Comparison of ENCODE assay signal across 8 cellular contexts in genomic region chr17:80980397-80981061, GRCh38. TPM values are rescaled to one million over a fixed set of nuclear protein-coding genes. Genes with fewer than 3 reads are reported as not detected.
DNase-seq lines count a peak whose midpoint lies in the region; ATAC-seq and TF ChIP-seq lines count a peak whose summit lies in the region.

No MANE protein-coding gene starts in this region.

- no peaks in the 10 kb centered on the region for H3K36me3 ChIP-seq in testis (ENCODE audit: low read depth, missing control alignments)

- intact Hi-C loops in testis (cut with DNase I; ENCODE audit: low total_unique reads), result loop anchor here (5.0 to 10.0 kb wide), 2 partner anchors 114 to 553 kb away; no protein-coding TSS in a partner anchor

- peak overlapping the region; percentile 24; the same call in 1 of the 2 replicates for H3K4me3 ChIP-seq in iPS-18c (ENCODE audit: insufficient read depth, low read depth, low read length)
- H3K4me3 ChIP-seq in testis, result peak overlapping the region; percentile 6 to 45

- TF ChIP-seq POLR2A in testis (IDR thresholded peaks at IDR 0.05), result no peak

- no peaks in the 10 kb centered on the region for H3K27me3 ChIP-seq in testis

- DNase-seq in stimulated activated CD4-positive, alpha-beta T cell treated with anti-CD3 and anti-CD28 coated beads, Interleukin-12 subunit alpha, Interleukin-12 subunit beta, amount 100 ng/mL, for 4 hours, result peak; percentile 45
- no peak for DNase-seq in stimulated activated CD4-positive, alpha-beta T cell treated with anti-CD3 and anti-CD28 coated beads, Interleukin-4, amount 100 ng/mL, for 24 hours
- DNase-seq in activated T-cell treated with anti-CD3 and anti-CD28 coated beads, Interleukin-2, amount 50 U/mL, for 48 hours, result peak; percentile 59 to 61
- DNase-seq in testis, result no peak
- no peak for DNase-seq in NCI-H2081 treated with DMSO at 0.1 percent for 48 hours (lab: John Stamatoyannopoulos, UW)
- no peak for DNase-seq in NCI-H774 (lab: John Stamatoyannopoulos, UW)

- no peak overlapping the region for H3K27ac ChIP-seq in testis

- H3K4me1 ChIP-seq in testis, result peaks cover 12% of the 10 kb centered on the region

- H3K9me3 ChIP-seq in iPS-18c (ENCODE audit: control insufficient read depth, insufficient read depth, low read length) (no peaks in the 10 kb centered on the region), testis (no peaks in the 10 kb centered on the region)

- 53 to 58% methylated on average over 7 of the region's 7 CpGs for WGBS in testis, 2 donors

- no peak for TF ChIP-seq CTCF in testis (IDR thresholded peaks at IDR 0.05)

- no peak for ATAC-seq in GM21360 (IDR thresholded peaks at IDR 0.05; ENCODE audit: unreplicated experiment)

RNA-seq across cellular contexts. Expression of gene CHMP6, which starts 11.1 kb away (rescaled TPM):
- 10 to 100 TPM; 28.2 to 29.8 TPM for total RNA-seq in testis
- 18.5 TPM for polyA plus RNA-seq in testis (ENCODE audit: insufficient read depth, low read depth, low replicate concordance)

RNA-seq across cellular contexts. Expression of gene BAIAP2, which starts 54.4 kb away (rescaled TPM):
- 10 to 100 TPM; 67.3 to 67.5 TPM for total RNA-seq in testis
- polyA plus RNA-seq in testis (ENCODE audit: insufficient read depth, low read depth, low replicate concordance), result 36.7 TPM

Comparison
In these comparisons a context has a peak if more than half of its experiments do, and no peak if none do; other contexts are left out.
1. DNase-seq: peak in stimulated activated CD4-positive, alpha-beta T cell treated with anti-CD3 and anti-CD28 coated beads, Interleukin-12 subunit alpha, Interleukin-12 subunit beta, amount 100 ng/mL, for 4 hours (single experiment) and activated T-cell treated with anti-CD3 and anti-CD28 coated beads, Interleukin-2, amount 50 U/mL, for 48 hours (2 of 2); none in stimulated activated CD4-positive, alpha-beta T cell treated with anti-CD3 and anti-CD28 coated beads, Interleukin-4, amount 100 ng/mL, for 24 hours (single experiment), testis (single experiment), NCI-H2081 treated with DMSO at 0.1 percent for 48 hours (single experiment) and NCI-H774 (single experiment).